In the genomic region with DNA sequence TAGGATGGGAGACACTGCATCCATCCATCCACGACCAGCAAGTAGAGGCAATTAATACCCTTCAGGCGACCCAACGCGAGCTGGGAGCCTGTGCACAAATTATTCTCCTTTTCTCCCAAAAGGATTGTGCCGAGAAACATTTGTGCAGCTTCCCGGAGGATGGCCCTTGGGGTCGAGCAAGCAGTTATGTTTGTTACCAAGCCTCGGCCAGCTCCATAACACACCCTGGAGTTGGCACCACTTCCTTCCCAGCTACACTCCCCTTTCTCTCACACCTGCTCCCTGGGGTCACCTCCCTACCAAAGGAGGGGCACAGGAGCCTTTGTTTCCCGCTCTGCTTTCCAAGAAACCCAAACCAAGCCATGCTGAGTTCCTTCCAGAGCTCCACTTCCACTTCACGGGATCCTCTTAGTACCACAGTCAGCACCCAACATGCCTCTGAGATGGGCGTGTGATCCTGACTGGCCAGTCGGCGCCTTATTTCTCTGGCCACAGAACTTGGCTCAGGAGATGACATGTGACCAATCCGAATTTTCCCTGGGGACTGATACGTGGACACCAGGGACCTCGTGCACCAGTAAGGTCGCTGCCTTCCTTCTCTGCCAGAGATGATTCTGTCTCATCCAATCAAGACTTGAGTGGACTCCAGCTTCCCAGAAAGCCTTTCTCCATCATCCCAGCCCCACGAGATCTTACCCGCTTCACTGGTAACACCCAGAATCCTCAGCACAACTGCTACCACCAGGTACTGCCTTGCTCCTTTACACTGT, we compare ENCODE assay signal across 1 cellular context.
TF ChIP-seq lines count a peak whose summit lies in the region.

No MANE protein-coding gene starts in this region.

TF ChIP-seq in HepG2, 621 proteins besides CTCF, POLR2A, EP300 and RAD21:
- TF ChIP-seq WIZ (CRISPR knock-in tag; IDR thresholded peaks at IDR 0.05) (no peak), ZNF563 (CRISPR knock-in tag; IDR thresholded peaks at IDR 0.05) (no peak), NR2F1 (CRISPR knock-in tag; IDR thresholded peaks at IDR 0.05) (no peak), ZNF430 (CRISPR knock-in tag; IDR thresholded peaks at IDR 0.05) (no peak), KAT7 (CRISPR knock-in tag; IDR thresholded peaks at IDR 0.05; ENCODE audit: borderline replicate concordance) (no peak), ZNF354B (CRISPR knock-in tag; IDR thresholded peaks at IDR 0.05) (no peak), ZFP1 (CRISPR knock-in tag; IDR thresholded peaks at IDR 0.05) (no peak), ZC3H13 (CRISPR knock-in tag; IDR thresholded peaks at IDR 0.05) (no peak)
- TF ChIP-seq, protein P1, sequence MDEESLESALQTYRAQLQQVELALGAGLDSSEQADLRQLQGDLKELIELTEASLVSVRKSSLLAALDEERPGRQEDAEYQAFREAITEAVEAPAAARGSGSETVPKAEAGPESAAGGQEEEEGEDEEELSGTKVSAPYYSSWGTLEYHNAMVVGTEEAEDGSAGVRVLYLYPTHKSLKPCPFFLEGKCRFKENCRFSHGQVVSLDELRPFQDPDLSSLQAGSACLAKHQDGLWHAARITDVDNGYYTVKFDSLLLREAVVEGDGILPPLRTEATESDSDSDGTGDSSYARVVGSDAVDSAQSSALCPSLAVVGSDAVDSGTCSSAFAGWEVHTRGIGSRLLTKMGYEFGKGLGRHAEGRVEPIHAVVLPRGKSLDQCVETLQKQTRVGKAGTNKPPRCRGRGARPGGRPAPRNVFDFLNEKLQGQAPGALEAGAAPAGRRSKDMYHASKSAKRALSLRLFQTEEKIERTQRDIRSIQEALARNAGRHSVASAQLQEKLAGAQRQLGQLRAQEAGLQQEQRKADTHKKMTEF (CRISPR knock-in tag; IDR thresholded peaks at IDR 0.05): no peak
- TF ChIP-seq, protein P2, sequence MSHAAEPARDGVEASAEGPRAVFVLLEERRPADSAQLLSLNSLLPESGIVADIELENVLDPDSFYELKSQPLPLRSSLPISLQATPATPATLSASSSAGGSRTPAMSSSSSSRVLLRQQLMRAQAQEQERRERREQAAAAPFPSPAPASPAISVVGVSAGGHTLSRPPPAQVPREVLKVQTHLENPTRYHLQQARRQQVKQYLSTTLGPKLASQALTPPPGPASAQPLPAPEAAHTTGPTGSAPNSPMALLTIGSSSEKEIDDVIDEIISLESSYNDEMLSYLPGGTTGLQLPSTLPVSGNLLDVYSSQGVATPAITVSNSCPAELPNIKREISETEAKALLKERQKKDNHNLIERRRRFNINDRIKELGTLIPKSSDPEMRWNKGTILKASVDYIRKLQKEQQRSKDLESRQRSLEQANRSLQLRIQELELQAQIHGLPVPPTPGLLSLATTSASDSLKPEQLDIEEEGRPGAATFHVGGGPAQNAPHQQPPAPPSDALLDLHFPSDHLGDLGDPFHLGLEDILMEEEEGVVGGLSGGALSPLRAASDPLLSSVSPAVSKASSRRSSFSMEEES (CRISPR knock-in tag; IDR thresholded peaks at IDR 0.05): no peak
- TF ChIP-seq, protein P3, sequence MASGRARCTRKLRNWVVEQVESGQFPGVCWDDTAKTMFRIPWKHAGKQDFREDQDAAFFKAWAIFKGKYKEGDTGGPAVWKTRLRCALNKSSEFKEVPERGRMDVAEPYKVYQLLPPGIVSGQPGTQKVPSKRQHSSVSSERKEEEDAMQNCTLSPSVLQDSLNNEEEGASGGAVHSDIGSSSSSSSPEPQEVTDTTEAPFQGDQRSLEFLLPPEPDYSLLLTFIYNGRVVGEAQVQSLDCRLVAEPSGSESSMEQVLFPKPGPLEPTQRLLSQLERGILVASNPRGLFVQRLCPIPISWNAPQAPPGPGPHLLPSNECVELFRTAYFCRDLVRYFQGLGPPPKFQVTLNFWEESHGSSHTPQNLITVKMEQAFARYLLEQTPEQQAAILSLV (CRISPR knock-in tag; IDR thresholded peaks at IDR 0.05; ENCODE audit: borderline replicate concordance): no peak
- TF ChIP-seq, protein P4, sequence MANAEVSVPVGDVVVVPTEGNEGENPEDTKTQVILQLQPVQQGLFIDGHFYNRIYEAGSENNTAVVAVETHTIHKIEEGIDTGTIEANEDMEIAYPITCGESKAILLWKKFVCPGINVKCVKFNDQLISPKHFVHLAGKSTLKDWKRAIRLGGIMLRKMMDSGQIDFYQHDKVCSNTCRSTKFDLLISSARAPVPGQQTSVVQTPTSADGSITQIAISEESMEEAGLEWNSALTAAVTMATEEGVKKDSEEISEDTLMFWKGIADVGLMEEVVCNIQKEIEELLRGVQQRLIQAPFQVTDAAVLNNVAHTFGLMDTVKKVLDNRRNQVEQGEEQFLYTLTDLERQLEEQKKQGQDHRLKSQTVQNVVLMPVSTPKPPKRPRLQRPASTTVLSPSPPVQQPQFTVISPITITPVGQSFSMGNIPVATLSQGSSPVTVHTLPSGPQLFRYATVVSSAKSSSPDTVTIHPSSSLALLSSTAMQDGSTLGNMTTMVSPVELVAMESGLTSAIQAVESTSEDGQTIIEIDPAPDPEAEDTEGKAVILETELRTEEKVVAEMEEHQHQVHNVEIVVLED (CRISPR knock-in tag; IDR thresholded peaks at IDR 0.05; ENCODE audit: borderline replicate concordance): no peak
